In genomic region chr9:90882991-90883600, GRCh38 we compare ENCODE assay signal across 21 cellular contexts.
"Had no signal": no experiment of that assay in that cellular context is flagged by ENCODE, and none has a peak within 500 bp of the region (broad histone marks: within the 10 kb centered on the region; RNA-seq: fewer than 3 reads in every experiment).

No MANE protein-coding gene starts in this region.

- H3K27me3 Mint-ChIP-seq: activated T-cell treated with anti-CD3 and anti-CD28 coated beads, Interleukin-2, amount 50 U/mL, for 24 hours had no signal

- ATAC-seq: gastrocnemius medialis, left lung, mucosa of descending colon had no signal

- DNase-seq: activated CD4-positive, alpha-beta T cell treated with anti-CD3 and anti-CD28 coated beads for 4 hours; activated CD4-positive, alpha-beta T cell treated with anti-CD3 and anti-CD28 coated beads, Interleukin-2, amount 50 U/mL, for 4 hours; activated gamma-delta T cell; activated naive CD4-positive, alpha-beta T cell treated with anti-CD3 and anti-CD28 coated beads, Interleukin-2, amount 50 U/mL, for 16 hours; activated T-cell treated with anti-CD3 and anti-CD28 coated beads, Interleukin-2, amount 50 U/mL, for 24 hours; amniotic stem cell; caudate nucleus; dermis blood vessel endothelial cell; effector memory CD4-positive, alpha-beta T cell; erythroblast; gastrocnemius medialis; glutamatergic neuron; left lung; mucosa of descending colon; nephron progenitor cell; nucleus accumbens; stimulated activated CD4-positive, alpha-beta T cell treated with anti-CD3 and anti-CD28 coated beads, Interleukin-1b, Interleukin-23, amount 100 ng/mL, for 48 hours; stimulated activated CD4-positive, alpha-beta T cell treated with anti-CD3 and anti-CD28 coated beads, Interleukin-4, amount 100 ng/mL, for 4 hours; stimulated activated CD8-positive, alpha-beta memory T cell treated with anti-CD3 and anti-CD28 coated beads, Interleukin-4, amount 100 ng/mL, for 48 hours; stimulated activated naive CD4-positive, alpha-beta T cell; uterus had no signal

- H3K4me1 Mint-ChIP-seq: nephron progenitor cell had no signal

- H3K4me3 Mint-ChIP-seq: activated T-cell treated with anti-CD3 and anti-CD28 coated beads, Interleukin-2, amount 50 U/mL, for 24 hours; nephron progenitor cell had no signal

- H3K27ac Mint-ChIP-seq: activated T-cell treated with anti-CD3 and anti-CD28 coated beads, Interleukin-2, amount 50 U/mL, for 24 hours; nephron progenitor cell had no signal
